25 cellular contexts compared by ENCODE assay signal in the genomic region with DNA sequence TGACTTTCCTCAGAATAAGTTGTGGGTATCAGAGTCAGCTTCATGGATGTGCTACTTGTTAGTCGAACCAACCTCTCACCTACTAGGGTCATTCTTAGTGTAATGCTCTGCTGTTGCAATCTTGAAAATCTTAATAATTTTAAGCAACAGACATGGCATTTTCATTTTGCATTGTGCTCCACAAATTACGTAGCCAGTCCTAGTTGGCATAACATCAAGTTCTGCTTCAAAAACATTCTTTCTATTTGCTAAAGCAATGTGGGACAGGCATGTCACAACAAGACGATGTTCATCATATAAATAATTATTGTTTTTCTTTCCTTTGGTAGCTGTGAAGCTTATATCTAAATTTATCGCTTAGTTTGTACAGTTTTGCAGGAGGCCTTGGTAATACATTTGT. TPM values are rescaled to one million over a fixed set of nuclear protein-coding genes. Genes with fewer than 3 reads are reported as not detected.
"Had no signal": no experiment of that assay in that cellular context is flagged by ENCODE, and none has a peak within 500 bp of the region (broad histone marks: within the 10 kb centered on the region; RNA-seq: fewer than 3 reads in every experiment).

No MANE protein-coding gene starts in this region.

- H3K27ac Mint-ChIP-seq: activated naive CD4-positive, alpha-beta T cell treated with anti-CD3 and anti-CD28 coated beads for 36 hours; activated naive CD8-positive, alpha-beta T cell treated with anti-CD3 and anti-CD28 coated beads, Interleukin-2, amount 10 ng/mL, durations not matched to agents 7 days and 5 days; memory B cell; nephron; type B pancreatic cell had no signal

- H3K4me1 Mint-ChIP-seq: activated naive CD8-positive, alpha-beta T cell treated with anti-CD3 and anti-CD28 coated beads, Interleukin-2, amount 10 ng/mL, durations not matched to agents 7 days and 5 days; memory B cell; nephron had no signal

- DNase-seq: activated CD4-positive, alpha-beta T cell treated with anti-CD3 and anti-CD28 coated beads for 4 hours; activated CD4-positive, alpha-beta T cell treated with anti-CD3 and anti-CD28 coated beads, Interleukin-2, amount 50 U/mL, for 48 hours; activated CD4-positive, CD25-positive, alpha-beta regulatory T cell; activated CD8-positive, alpha-beta memory T cell treated with anti-CD3 and anti-CD28 coated beads, Interleukin-2, amount 50 U/mL, for 48 hours; activated effector memory CD4-positive, alpha-beta T cell treated with Interleukin-2 at 50 U/mL for 16 hours; activated naive CD4-positive, alpha-beta T cell treated with anti-CD3 and anti-CD28 coated beads for 36 hours; activated naive CD8-positive, alpha-beta T cell treated with anti-CD3 and anti-CD28 coated beads, Interleukin-2, amount 10 ng/mL, durations not matched to agents 7 days and 5 days; activated T-cell treated with anti-CD3 and anti-CD28 coated beads, Interleukin-2, amount 50 U/mL, for 48 hours; dermis blood vessel endothelial cell; effector CD8-positive, alpha-beta T cell; gastrocnemius medialis; hippocampal formation; ovary; stimulated activated CD4-positive, alpha-beta T cell treated with anti-CD3 and anti-CD28 coated beads, Interleukin-2, amount 100 ng/mL, for 48 hours; stimulated activated naive CD4-positive, alpha-beta T cell had no signal

- H3K27ac ChIP-seq: gastrocnemius medialis, neutrophil, ovary, prostate gland, thoracic aorta, vagina had no signal

- H3K9me3 Mint-ChIP-seq: nephron, type B pancreatic cell had no signal

- H3K9me3 ChIP-seq: gastrocnemius medialis, neutrophil, ovary, prostate gland, thoracic aorta, vagina had no signal

- H3K4me3 Mint-ChIP-seq: activated naive CD4-positive, alpha-beta T cell treated with anti-CD3 and anti-CD28 coated beads for 36 hours; activated naive CD8-positive, alpha-beta T cell treated with anti-CD3 and anti-CD28 coated beads, Interleukin-2, amount 10 ng/mL, durations not matched to agents 7 days and 5 days; memory B cell; nephron; type B pancreatic cell had no signal

- H3K27me3 ChIP-seq: gastrocnemius medialis, neutrophil, ovary, vagina had no signal

- ATAC-seq: gastrocnemius medialis had no signal

- H3K27me3 Mint-ChIP-seq: activated naive CD8-positive, alpha-beta T cell treated with anti-CD3 and anti-CD28 coated beads, Interleukin-2, amount 10 ng/mL, durations not matched to agents 7 days and 5 days; memory B cell; type B pancreatic cell had no signal

- H3K4me3 ChIP-seq: gastrocnemius medialis, ovary, prostate gland, thoracic aorta, vagina had no signal

- H3K36me3 Mint-ChIP-seq: activated naive CD8-positive, alpha-beta T cell treated with anti-CD3 and anti-CD28 coated beads, Interleukin-2, amount 10 ng/mL, durations not matched to agents 7 days and 5 days; memory B cell; type B pancreatic cell had no signal

RNA-seq across cellular contexts. Expression of gene CDH12, which starts 39.3 kb away (rescaled TPM):
- total RNA-seq: activated CD8-positive, alpha-beta memory T cell treated with anti-CD3 and anti-CD28 coated beads for 36 hours; activated naive CD4-positive, alpha-beta T cell treated with anti-CD3 and anti-CD28 coated beads for 36 hours; activated naive CD8-positive, alpha-beta T cell treated with anti-CD3 and anti-CD28 coated beads, Interleukin-2, amount 10 ng/mL, durations not matched to agents 7 days and 5 days; cardiac septum; dermis blood vessel endothelial cell; gastrocnemius medialis; myocyte; thoracic aorta; vagina had no signal
